ENCODE assay signal across 8 cellular contexts in genomic region chr11:67288452-67289225, GRCh38. TPM values are rescaled to one million over a fixed set of nuclear protein-coding genes. Genes with fewer than 3 reads are reported as not detected.
DNase-seq lines count a peak whose midpoint lies in the region; ATAC-seq, FAIRE-seq and TF ChIP-seq lines count a peak whose summit lies in the region.

No MANE protein-coding gene starts in this region.

- H3K27me3 Mint-ChIP-seq in activated T-helper 17 cell treated with anti-CD3 and anti-CD28 coated beads, Interleukin-2, amount 50 U/mL, for 72 hours: no peaks in the 10 kb centered on the region
- no peaks in the 10 kb centered on the region for H3K27me3 Mint-ChIP-seq in nephron (ENCODE audit: low read depth)

- H3K36me3 Mint-ChIP-seq in activated T-helper 17 cell treated with anti-CD3 and anti-CD28 coated beads, Interleukin-2, amount 50 U/mL, for 72 hours (ENCODE audit: low read depth): peaks cover 91% of the 10 kb centered on the region
- peaks cover 19% of the 10 kb centered on the region for H3K36me3 Mint-ChIP-seq in nephron (ENCODE audit: low read depth)

- peak overlapping the region; percentile 98 for H3K27ac Mint-ChIP-seq in activated T-helper 17 cell treated with anti-CD3 and anti-CD28 coated beads, Interleukin-2, amount 50 U/mL, for 72 hours
- H3K27ac Mint-ChIP-seq in nephron: peak overlapping the region; percentile 97 to 99 (median 97)

- in situ Hi-C loops in KBM-7 (cut with MboI; ENCODE audit: low pct_unique_long_range_greater_than_20kb, low sequenced_read_pairs): no loop called here

- TF ChIP-seq CTCF in nephron (IDR thresholded peaks at IDR 0.05; ENCODE audit: unreplicated experiment in 3 of 3): peak; percentile 44 to 64 (median 48)

- DNase-seq in Daoy (ENCODE audit: low read depth) (peak; percentile 90), KBM-7 (peak; percentile 97), RCC 7860 (ENCODE audit: low spot score) (peak; percentile 71), fibroblast of peridontal ligament (ENCODE audit: extremely low read depth) (peak; percentile 84)
- peak; percentile 93 for DNase-seq in stimulated activated naive CD8-positive, alpha-beta T cell treated with anti-CD3 and anti-CD28 coated beads, Interleukin-15, Interleukin-2, amounts not matched to agents 100 U/mL and 50 U/mL, for 24 hours

- FAIRE-seq in RCC 7860 (lab: Jason Lieb, UNC): no peak

- no peaks in the 10 kb centered on the region for H3K9me3 Mint-ChIP-seq in activated T-helper 17 cell treated with anti-CD3 and anti-CD28 coated beads, Interleukin-2, amount 50 U/mL, for 72 hours
- no peaks in the 10 kb centered on the region for H3K9me3 Mint-ChIP-seq in nephron

- ATAC-seq in GM21717 (IDR thresholded peaks at IDR 0.05; ENCODE audit: unreplicated experiment): peak; percentile 48
- ATAC-seq in activated T-helper 17 cell treated with anti-CD3 and anti-CD28 coated beads, Interleukin-2, amount 50 U/mL, for 72 hours (replicated peaks): peak; percentile 77
- peak; percentile 69 for ATAC-seq in stimulated activated naive CD8-positive, alpha-beta T cell treated with anti-CD3 and anti-CD28 coated beads, Interleukin-15, Interleukin-2, amounts not matched to agents 100 U/mL and 50 U/mL, for 24 hours

- H3K4me1 Mint-ChIP-seq in activated T-helper 17 cell treated with anti-CD3 and anti-CD28 coated beads, Interleukin-2, amount 50 U/mL, for 72 hours: peaks cover 23% of the 10 kb centered on the region
- H3K4me1 Mint-ChIP-seq in nephron: peaks cover 11% of the 10 kb centered on the region

- H3K4me3 Mint-ChIP-seq in activated T-helper 17 cell treated with anti-CD3 and anti-CD28 coated beads, Interleukin-2, amount 50 U/mL, for 72 hours: peak overlapping the region; percentile 85
- peak overlapping the region; percentile 83 to 86 (median 84) for H3K4me3 Mint-ChIP-seq in nephron

RNA-seq across cellular contexts. Expression of gene ANKRD13D, which starts 0.5 kb away (rescaled TPM):
- 13.1 and 24.0 TPM in 2 replicates for total RNA-seq in Daoy (2014; rRNA removed; shearing (Covaris generic))
- total RNA-seq in activated T-helper 17 cell treated with anti-CD3 and anti-CD28 coated beads, Interleukin-2, amount 50 U/mL, for 72 hours: 100 to 1,000 TPM; 102 to 137 TPM

RNA-seq across cellular contexts. Expression of gene SSH3, which starts 14.7 kb away (rescaled TPM):
- total RNA-seq in Daoy (2014; rRNA removed; shearing (Covaris generic)): 2.9 and 6.9 TPM in 2 replicates
- total RNA-seq in activated T-helper 17 cell treated with anti-CD3 and anti-CD28 coated beads, Interleukin-2, amount 50 U/mL, for 72 hours: 10 to 100 TPM; 15.8 to 22.0 TPM

RNA-seq across cellular contexts. Expression of gene GRK2, which starts 22.4 kb away (rescaled TPM):
- total RNA-seq in Daoy (2014; rRNA removed; shearing (Covaris generic)): 27.5 and 54.1 TPM in 2 replicates
- total RNA-seq in activated T-helper 17 cell treated with anti-CD3 and anti-CD28 coated beads, Interleukin-2, amount 50 U/mL, for 72 hours: 100 to 1,000 TPM; 197 to 265 TPM

Comparison
In these comparisons a context has a peak if more than half of its experiments do, and no peak if none do; other contexts are left out.
1. Peak in every context shown above with its lines: DNase-seq and ATAC-seq.